14 cellular contexts compared by ENCODE assay signal in genomic region chr16:74073471-74073870, GRCh38.
"Had no signal": no experiment of that assay in that cellular context is flagged by ENCODE, and none has a peak within 500 bp of the region (broad histone marks: within the 10 kb centered on the region; RNA-seq: fewer than 3 reads in every experiment).

No MANE protein-coding gene starts in this region.

- H3K4me1 Mint-ChIP-seq: activated CD4-positive, alpha-beta T cell treated with anti-CD3 and anti-CD28 coated beads, Interleukin-2, amount 10 ng/mL, durations not matched to agents 24 days and 14 days; activated naive CD8-positive, alpha-beta T cell treated with anti-CD3 and anti-CD28 coated beads, Interleukin-2, amount 50 U/mL, for 24 hours had no signal

- DNase-seq: activated CD4-positive, alpha-beta T cell treated with anti-CD3 and anti-CD28 coated beads, Interleukin-2, amount 10 ng/mL, durations not matched to agents 24 days and 14 days; activated naive CD4-positive, alpha-beta T cell treated with Interleukin-2 at 50 U/mL for 16 hours; activated naive CD8-positive, alpha-beta T cell treated with anti-CD3 and anti-CD28 coated beads, Interleukin-2, amount 50 U/mL, for 24 hours; caudate nucleus; colonic mucosa; left colon; mesenchymal stem cell; stimulated activated CD4-positive, alpha-beta T cell treated with anti-CD3 and anti-CD28 coated beads, Interleukin-4, amount 100 ng/mL, for 24 hours; uterus had no signal

- H3K27me3 Mint-ChIP-seq: activated CD4-positive, alpha-beta T cell treated with anti-CD3 and anti-CD28 coated beads, Interleukin-2, amount 10 ng/mL, durations not matched to agents 24 days and 14 days; activated naive CD8-positive, alpha-beta T cell treated with anti-CD3 and anti-CD28 coated beads, Interleukin-2, amount 50 U/mL, for 24 hours had no signal

- H3K36me3 ChIP-seq: colonic mucosa, thyroid gland, uterus had no signal

- H3K27ac ChIP-seq: colonic mucosa, thyroid gland, uterus had no signal

- H3K9me3 ChIP-seq: colonic mucosa, thyroid gland, uterus had no signal

- H3K4me1 ChIP-seq: colonic mucosa, uterus had no signal

- H3K4me3 Mint-ChIP-seq: activated CD4-positive, alpha-beta T cell treated with anti-CD3 and anti-CD28 coated beads, Interleukin-2, amount 10 ng/mL, durations not matched to agents 24 days and 14 days; activated naive CD8-positive, alpha-beta T cell treated with anti-CD3 and anti-CD28 coated beads, Interleukin-2, amount 50 U/mL, for 24 hours; activated T-helper 1 cell treated with anti-CD3 and anti-CD28 coated beads, Interleukin-12 subunit alpha, Interleukin-12 subunit beta, Interleukin-2, Interleukin-4 antibody, amounts not matched to agents 30 ng/mL and 10 ng/mL and 1 ng/mL, durations not matched to agents 14 hours and 24 hours and 36 hours; nephron; T-helper 1 cell treated with Interleukin-12 subunit alpha and Interleukin-12 subunit beta and Interleukin-4 antibody, amounts not matched to agents 30 μg/mL and 1 μg/mL, for 36 hours; WTC11 had no signal

- H3K27ac Mint-ChIP-seq: activated CD4-positive, alpha-beta T cell treated with anti-CD3 and anti-CD28 coated beads, Interleukin-2, amount 10 ng/mL, durations not matched to agents 24 days and 14 days; activated naive CD8-positive, alpha-beta T cell treated with anti-CD3 and anti-CD28 coated beads, Interleukin-2, amount 50 U/mL, for 24 hours; activated T-helper 1 cell treated with anti-CD3 and anti-CD28 coated beads, Interleukin-12 subunit alpha, Interleukin-12 subunit beta, Interleukin-2, Interleukin-4 antibody, amounts not matched to agents 30 ng/mL and 10 ng/mL and 1 ng/mL, durations not matched to agents 14 hours and 24 hours and 36 hours; nephron; T-helper 1 cell treated with Interleukin-12 subunit alpha and Interleukin-12 subunit beta and Interleukin-4 antibody, amounts not matched to agents 30 μg/mL and 1 μg/mL, for 36 hours; WTC11 had no signal

- ATAC-seq: activated naive CD8-positive, alpha-beta T cell treated with anti-CD3 and anti-CD28 coated beads, Interleukin-2, amount 50 U/mL, for 24 hours; left colon; WTC11 had no signal

- H3K4me3 ChIP-seq: colonic mucosa, thyroid gland, uterus had no signal

- H3K27me3 ChIP-seq: colonic mucosa, thyroid gland, uterus had no signal
